ENCODE assay signal across 7 cellular contexts in genomic region chr12:10611258-10611657, GRCh38. TPM values are rescaled to one million over a fixed set of nuclear protein-coding genes. Genes with fewer than 3 reads are reported as not detected.
DNase-seq lines count a peak whose midpoint lies in the region; ATAC-seq and TF ChIP-seq lines count a peak whose summit lies in the region.
"Not testable (repeated sequence)": the region's sequence is repeated elsewhere in the genome, so short reads cannot be mapped to it uniquely, and the experiment has no call there.

No MANE protein-coding gene starts in this region.

- H3K4me1 ChIP-seq in CD8-positive, alpha-beta memory T cell (ENCODE audit: insufficient read depth, low read length) = peaks cover 17% of the 10 kb centered on the region
- H3K4me1 ChIP-seq in naive thymus-derived CD4-positive, alpha-beta T cell (ENCODE audit: control insufficient read depth in 2 of 2, insufficient read depth in 2 of 2, low read length in 2 of 2) = peaks cover 4 to 11% of the 10 kb centered on the region in 2 donors

- not testable (repeated sequence) for TF ChIP-seq POLR2A in NB4 (IDR thresholded peaks at IDR 0.05; ENCODE audit: extremely low read depth, insufficient read length)

- H3K9me3 Mint-ChIP-seq in CD8-positive, alpha-beta memory T cell; WTC11; activated naive CD4-positive, alpha-beta T cell treated with anti-CD3 and anti-CD28 coated beads, Interleukin-2, amount 50 U/mL, for 24 hours; brain; naive thymus-derived CD4-positive, alpha-beta T cell; progenitor cell of endocrine pancreas (ENCODE audit: low read depth): not testable (repeated sequence)

- peaks cover 0 to 53% (median 18%) of the 10 kb centered on the region in 3 donors for H3K36me3 Mint-ChIP-seq in CD8-positive, alpha-beta memory T cell
- H3K36me3 Mint-ChIP-seq in WTC11 (peaks cover 56% of the 10 kb centered on the region), brain (peaks cover 16% of the 10 kb centered on the region), progenitor cell of endocrine pancreas (ENCODE audit: insufficient read depth) (peaks cover 14% of the 10 kb centered on the region)
- H3K36me3 Mint-ChIP-seq in activated naive CD4-positive, alpha-beta T cell treated with anti-CD3 and anti-CD28 coated beads, Interleukin-2, amount 50 U/mL, for 24 hours = peaks cover 13% of the 10 kb centered on the region
- peaks cover 5 to 28% (median 14%) of the 10 kb centered on the region in 5 donors for H3K36me3 Mint-ChIP-seq in naive thymus-derived CD4-positive, alpha-beta T cell

- not testable (repeated sequence) for ATAC-seq in WTC11; naive thymus-derived CD4-positive, alpha-beta T cell

- CTCF ChIA-PET in CD8-positive, alpha-beta memory T cell (lab: Charles Lee) = interaction anchor here (0.8 kb wide), 1 partner anchor 139 kb away, joined by 3 read pairs; no protein-coding TSS in a partner anchor
- CTCF ChIA-PET in WTC11 (lab: Charles Lee) = interaction anchor here (0.7 kb wide), 1 partner anchor 323 kb away, joined by 3 read pairs; no protein-coding TSS in a partner anchor
- CTCF ChIA-PET in naive thymus-derived CD4-positive, alpha-beta T cell (lab: Charles Lee) = not testable (repeated sequence)

- intact Hi-C loops in naive thymus-derived CD4-positive, alpha-beta T cell (cut with micrococcal nuclease) = loop anchor here in 1 of 2 donors (5.0 to 10.0 kb wide), 5 partner anchors 666 to 1916 kb away; partner anchors contain the start of genes CLEC2B, ETV6 and RIMKLB

- H3K27me3 ChIP-seq in CD8-positive, alpha-beta memory T cell (ENCODE audit: insufficient read depth, low read length, poor library complexity, severe bottlenecking); naive thymus-derived CD4-positive, alpha-beta T cell (ENCODE audit: control insufficient read depth in 2 of 2, insufficient read depth in 2 of 2, low read length in 2 of 2): not testable (repeated sequence)

- peaks cover 10% of the 10 kb centered on the region for H3K36me3 ChIP-seq in CD8-positive, alpha-beta memory T cell (ENCODE audit: insufficient read depth, low read length)
- peaks cover 4 to 27% (median 7%) of the 10 kb centered on the region in 3 experiments for H3K36me3 ChIP-seq in naive thymus-derived CD4-positive, alpha-beta T cell (ENCODE audit: control insufficient read depth in 2 of 3, insufficient read depth in 3 of 3, low read length in 3 of 3)

- not testable (repeated sequence) for DNase-seq in CD8-positive, alpha-beta memory T cell; NB4 (ENCODE audit: low read depth); WTC11 (ENCODE audit: low spot score); naive thymus-derived CD4-positive, alpha-beta T cell; progenitor cell of endocrine pancreas (ENCODE audit: low spot score, unreplicated experiment)

- POLR2A ChIA-PET in CD8-positive, alpha-beta memory T cell (lab: Charles Lee) = interaction anchor here (0.6 to 1.2 kb wide), 5 partner anchors 20 to 61 kb away, joined by 3 to 4 read pairs (median 3); no protein-coding TSS in a partner anchor
- POLR2A ChIA-PET in WTC11 (lab: Charles Lee) = not testable (repeated sequence)
- POLR2A ChIA-PET in naive thymus-derived CD4-positive, alpha-beta T cell (lab: Charles Lee) = interaction anchor here (0.6 kb wide), 1 partner anchor 560 kb away, joined by 5 read pairs; no protein-coding TSS in a partner anchor

- TF ChIP-seq CTCF in NB4 (IDR thresholded peaks at IDR 0.05; ENCODE audit: low read depth, low read length); WTC11 (IDR thresholded peaks at IDR 0.05); brain (conservative IDR thresholded peaks at IDR 0.05); progenitor cell of endocrine pancreas (IDR thresholded peaks at IDR 0.05; ENCODE audit: unreplicated experiment): not testable (repeated sequence)

- H3K4me1 Mint-ChIP-seq in CD8-positive, alpha-beta memory T cell = peaks cover 28 to 58% (median 56%) of the 10 kb centered on the region in 3 donors
- H3K4me1 Mint-ChIP-seq in WTC11 = peaks cover 16% of the 10 kb centered on the region
- H3K4me1 Mint-ChIP-seq in activated naive CD4-positive, alpha-beta T cell treated with anti-CD3 and anti-CD28 coated beads, Interleukin-2, amount 50 U/mL, for 24 hours = peaks cover 44% of the 10 kb centered on the region
- peaks cover 43% of the 10 kb centered on the region for H3K4me1 Mint-ChIP-seq in brain
- H3K4me1 Mint-ChIP-seq in naive thymus-derived CD4-positive, alpha-beta T cell = peaks cover 12 to 47% (median 35%) of the 10 kb centered on the region in 7 donors
- H3K4me1 Mint-ChIP-seq in progenitor cell of endocrine pancreas (ENCODE audit: low read depth) = peaks cover 30% of the 10 kb centered on the region

- H3K4me3 Mint-ChIP-seq in CD8-positive, alpha-beta memory T cell = peak overlapping the region in 2 of 7 donors; percentile 11 to 99
- peak overlapping the region; percentile 100; the same call in 1 of the 2 replicates for H3K4me3 Mint-ChIP-seq in WTC11
- H3K4me3 Mint-ChIP-seq in activated naive CD4-positive, alpha-beta T cell treated with anti-CD3 and anti-CD28 coated beads, Interleukin-2, amount 50 U/mL, for 24 hours = peak overlapping the region; percentile 99
- peak overlapping the region; percentile 99 to 100 (median 100) for H3K4me3 Mint-ChIP-seq in brain
- H3K4me3 Mint-ChIP-seq in naive thymus-derived CD4-positive, alpha-beta T cell = peak overlapping the region in 1 of 10 donors; percentile 97
- H3K4me3 Mint-ChIP-seq in progenitor cell of endocrine pancreas (ENCODE audit: low read depth) = peak overlapping the region; percentile 99

- H3K27ac Mint-ChIP-seq in CD8-positive, alpha-beta memory T cell = peak overlapping the region in 5 of 8 donors; percentile 17 to 99 (median 38)
- H3K27ac Mint-ChIP-seq in WTC11; activated naive CD4-positive, alpha-beta T cell treated with anti-CD3 and anti-CD28 coated beads, Interleukin-2, amount 50 U/mL, for 24 hours; progenitor cell of endocrine pancreas: not testable (repeated sequence)
- peak overlapping the region in 2 of 5 experiments; percentile 100 for H3K27ac Mint-ChIP-seq in brain
- peak overlapping the region in 1 of 9 donors; percentile 58 for H3K27ac Mint-ChIP-seq in naive thymus-derived CD4-positive, alpha-beta T cell

- not testable (repeated sequence) for H3K27ac ChIP-seq in CD8-positive, alpha-beta memory T cell (ENCODE audit: low read depth, low read length)
- H3K27ac ChIP-seq in naive thymus-derived CD4-positive, alpha-beta T cell (ENCODE audit: low read depth, low read length) = peak overlapping the region; percentile 9

- H3K27me3 Mint-ChIP-seq in CD8-positive, alpha-beta memory T cell; WTC11 (ENCODE audit: low read depth); activated naive CD4-positive, alpha-beta T cell treated with anti-CD3 and anti-CD28 coated beads, Interleukin-2, amount 50 U/mL, for 24 hours; progenitor cell of endocrine pancreas: not testable (repeated sequence)
- H3K27me3 Mint-ChIP-seq in brain = peaks cover 12% of the 10 kb centered on the region
- peaks cover 0 to 10% (median 0%) of the 10 kb centered on the region in 5 donors for H3K27me3 Mint-ChIP-seq in naive thymus-derived CD4-positive, alpha-beta T cell

- H3K4me3 ChIP-seq in CD8-positive, alpha-beta memory T cell (ENCODE audit: low read length); naive thymus-derived CD4-positive, alpha-beta T cell (ENCODE audit: low read length): not testable (repeated sequence)
- H3K4me3 ChIP-seq in NB4 (ENCODE audit: low read depth, low read length) = peak overlapping the region; percentile 10

- not testable (repeated sequence) for H3K9me3 ChIP-seq in CD8-positive, alpha-beta memory T cell (ENCODE audit: low read length); naive thymus-derived CD4-positive, alpha-beta T cell (ENCODE audit: control insufficient read depth in 2 of 3, low read length in 3 of 3)

RNA-seq across cellular contexts. Expression of gene MAGOHB, which starts 2.2 kb away (rescaled TPM):
- total RNA-seq in CD8-positive, alpha-beta memory T cell = 100 to 1,000 TPM; 130 to 138 TPM
- polyA plus RNA-seq in CD8-positive, alpha-beta memory T cell = 59.0 TPM
- 36.1 to 37.0 TPM (median 36.8 TPM) in 3 replicates for total RNA-seq in WTC11 (2021)
- 24.9 TPM for polyA plus RNA-seq in brain (ENCODE audit: insufficient read depth, low read depth, low replicate concordance)
- 10 to 100 TPM; 12.1 to 43.1 (median 24.8) TPM for total RNA-seq in naive thymus-derived CD4-positive, alpha-beta T cell
- polyA plus RNA-seq in naive thymus-derived CD4-positive, alpha-beta T cell = 10 to 100 TPM; 26.0 to 61.6 TPM
- total RNA-seq in progenitor cell of endocrine pancreas = 48.3 and 50.3 TPM in 2 replicates
